In the genomic region with DNA sequence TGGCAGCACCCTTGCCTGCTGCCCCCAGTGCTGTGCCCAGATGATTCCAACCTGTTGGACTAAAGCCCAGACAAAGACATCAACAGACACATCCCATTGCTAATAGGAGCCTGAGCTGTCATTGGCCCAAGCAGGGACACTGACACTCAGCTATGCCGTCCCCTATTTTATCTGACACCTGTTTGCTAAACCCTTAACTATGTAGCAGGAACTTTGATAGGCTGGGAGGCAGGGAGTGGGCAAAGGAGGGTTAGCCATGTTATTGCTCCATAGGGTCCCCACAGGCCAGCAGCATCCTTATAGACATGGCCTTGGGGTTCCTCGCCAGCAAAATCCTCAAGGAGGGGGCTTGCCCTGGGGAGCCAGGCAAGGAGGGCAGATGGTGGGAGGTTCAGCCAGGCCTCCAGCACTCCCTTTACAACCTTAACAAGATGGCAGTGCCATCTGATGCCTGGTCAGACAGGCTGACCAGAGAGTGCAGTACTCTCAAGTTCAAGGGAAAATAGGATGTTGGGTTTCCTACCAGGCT, we compare ENCODE assay signal across 1 cellular context.
TF ChIP-seq lines count a peak whose summit lies in the region.

No MANE protein-coding gene starts in this region.

TF ChIP-seq in HepG2, 621 proteins besides CTCF, POLR2A, EP300 and RAD21 (continued from another document):
- TF ChIP-seq, protein P1, sequence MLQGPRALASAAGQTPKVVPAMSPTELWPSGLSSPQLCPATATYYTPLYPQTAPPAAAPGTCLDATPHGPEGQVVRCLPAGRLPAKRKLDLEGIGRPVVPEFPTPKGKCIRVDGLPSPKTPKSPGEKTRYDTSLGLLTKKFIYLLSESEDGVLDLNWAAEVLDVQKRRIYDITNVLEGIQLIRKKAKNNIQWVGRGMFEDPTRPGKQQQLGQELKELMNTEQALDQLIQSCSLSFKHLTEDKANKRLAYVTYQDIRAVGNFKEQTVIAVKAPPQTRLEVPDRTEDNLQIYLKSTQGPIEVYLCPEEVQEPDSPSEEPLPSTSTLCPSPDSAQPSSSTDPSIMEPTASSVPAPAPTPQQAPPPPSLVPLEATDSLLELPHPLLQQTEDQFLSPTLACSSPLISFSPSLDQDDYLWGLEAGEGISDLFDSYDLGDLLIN (CRISPR knock-in tag; IDR thresholded peaks at IDR 0.05; ENCODE audit: borderline replicate concordance) = no peak
- TF ChIP-seq FOXA3 (CRISPR knock-in tag; IDR thresholded peaks at IDR 0.05) (no peak), YEATS4 (CRISPR knock-in tag; IDR thresholded peaks at IDR 0.05; ENCODE audit: borderline replicate concordance) (no peak)
TF ChIP-seq in HepG2: peak in this region for 0.
